1 cellular context compared by ENCODE assay signal in the genomic region with DNA sequence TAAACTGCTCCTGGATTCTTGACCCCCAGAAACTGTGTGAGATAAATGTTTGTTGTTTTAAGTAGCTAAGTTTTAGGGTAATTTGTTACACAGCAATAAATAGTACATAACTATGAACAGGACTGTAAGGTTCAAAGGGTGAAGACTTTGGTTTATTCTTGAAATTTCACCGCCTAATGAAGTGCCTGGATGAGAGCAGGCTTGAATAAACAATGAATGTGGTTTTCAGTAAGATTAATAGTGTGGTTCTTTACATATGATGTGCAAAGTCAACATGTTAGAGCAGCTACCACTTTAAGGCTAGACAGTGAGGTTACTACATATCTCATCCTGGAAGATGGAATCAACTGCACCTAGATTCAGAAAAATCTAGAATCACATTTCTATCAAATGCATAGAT.
TF ChIP-seq lines count a peak whose summit lies in the region.

No MANE protein-coding gene starts in this region.

TF ChIP-seq in IMR-90, 13 proteins besides CTCF, POLR2A, EP300 and RAD21:
- TF ChIP-seq RCOR1 (IDR thresholded peaks at IDR 0.05; ENCODE audit: insufficient replicate concordance, low read length), result no peak
